ENCODE assay signal across 8 cellular contexts in genomic region chr22:24953294-24954113, GRCh38. TPM values are rescaled to one million over a fixed set of nuclear protein-coding genes. Genes with fewer than 3 reads are reported as not detected.
DNase-seq lines count a peak whose midpoint lies in the region; ATAC-seq, FAIRE-seq and TF ChIP-seq lines count a peak whose summit lies in the region.

No MANE protein-coding gene starts in this region.

- DNase-seq in NCI-H1417 (lab: John Stamatoyannopoulos, UW) = peak in 2 of 3 experiments; percentile 37 to 56
- DNase-seq in NCI-H1417 treated with DMSO at 0.1 percent for 48 hours (lab: John Stamatoyannopoulos, UW) = no peak
- no peak for DNase-seq in astrocyte of the cerebellum (ENCODE audit: low read depth)
- DNase-seq in kidney = peak; percentile 83
- no peak for DNase-seq in stimulated activated naive CD8-positive, alpha-beta T cell treated with anti-CD3 and anti-CD28 coated beads, Interleukin-15, amount 100 ng/mL, for 72 hours
- no peak for DNase-seq in erythroblast (lab: John Stamatoyannopoulos, UW)
- no peak for DNase-seq in NCI-H2196 treated with DMSO at 0.1 percent for 48 hours (lab: John Stamatoyannopoulos, UW; ENCODE audit: unreplicated experiment)
- DNase-seq in NCI-H1694 (lab: John Stamatoyannopoulos, UW) = no peak

- H3K27ac Mint-ChIP-seq in stimulated activated naive CD8-positive, alpha-beta T cell treated with anti-CD3 and anti-CD28 coated beads, Interleukin-15, amount 100 ng/mL, for 72 hours = peak overlapping the region in 1 of 2 donors; percentile 58

- H3K36me3 ChIP-seq in kidney (ENCODE audit: control insufficient read depth in 1 of 2, insufficient read depth in 2 of 2, low read length in 2 of 2) = no peaks in the 10 kb centered on the region

- peaks cover 39% of the 10 kb centered on the region for H3K4me1 Mint-ChIP-seq in stimulated activated naive CD8-positive, alpha-beta T cell treated with anti-CD3 and anti-CD28 coated beads, Interleukin-15, amount 100 ng/mL, for 72 hours

- TF ChIP-seq CTCF in astrocyte of the cerebellum (IDR thresholded peaks at IDR 0.05; ENCODE audit: low read depth, low read length, missing control alignments) (no peak), kidney (IDR thresholded peaks at IDR 0.05; ENCODE audit: borderline replicate concordance, extremely low read depth, insufficient read depth) (no peak)

- peak overlapping the region; percentile 38 to 98 for H3K4me3 Mint-ChIP-seq in stimulated activated naive CD8-positive, alpha-beta T cell treated with anti-CD3 and anti-CD28 coated beads, Interleukin-15, amount 100 ng/mL, for 72 hours

- peaks cover 11 to 19% of the 10 kb centered on the region in 2 donors for H3K4me1 ChIP-seq in kidney (ENCODE audit: control insufficient read depth in 1 of 2, insufficient read depth in 1 of 2, low read depth in 1 of 2, low read length in 2 of 2)

- H3K27ac ChIP-seq in kidney (ENCODE audit: low read depth in 2 of 2, low read length in 2 of 2) = peak overlapping the region; percentile 93

- no peak for ATAC-seq in stimulated activated naive CD8-positive, alpha-beta T cell treated with anti-CD3 and anti-CD28 coated beads, Interleukin-15, amount 100 ng/mL, for 72 hours

- FAIRE-seq in kidney (lab: Jason Lieb, UNC) = no peak

- TF ChIP-seq POLR2A in erythroblast (IDR thresholded peaks at IDR 0.05; ENCODE audit: low read length) = no peak

- in situ Hi-C loops in astrocyte of the cerebellum (cut with HindIII; ENCODE audit: low sequenced_read_pairs) = loop anchor here (5.0 kb wide), 1 partner anchor 84 kb away; no protein-coding TSS in a partner anchor

- peak overlapping the region; percentile 92 to 93 for H3K9ac ChIP-seq in kidney (ENCODE audit: low read length in 2 of 2)

- H3K4me3 ChIP-seq in astrocyte of the cerebellum (ENCODE audit: low read depth, low read length) (peak overlapping the region; percentile 57), kidney (ENCODE audit: low read length in 2 of 2) (peak overlapping the region; percentile 91 to 92)

- intact Hi-C loops in kidney (cut with DNase I) = no loop called here

- H3K9me3 ChIP-seq in kidney (ENCODE audit: control insufficient read depth in 1 of 2, low read length in 2 of 2) = no peaks in the 10 kb centered on the region

- peaks cover 66% of the 10 kb centered on the region for H3K27me3 Mint-ChIP-seq in stimulated activated naive CD8-positive, alpha-beta T cell treated with anti-CD3 and anti-CD28 coated beads, Interleukin-15, amount 100 ng/mL, for 72 hours

- H3K9me3 Mint-ChIP-seq in stimulated activated naive CD8-positive, alpha-beta T cell treated with anti-CD3 and anti-CD28 coated beads, Interleukin-15, amount 100 ng/mL, for 72 hours = no peaks in the 10 kb centered on the region

RNA-seq across cellular contexts. Expression of gene KIAA1671, which starts 1.0 kb away (rescaled TPM):
- total RNA-seq in kidney = 65.2 TPM
- 7.3 TPM for polyA plus RNA-seq in kidney (ENCODE audit: insufficient read depth, low read depth, low replicate concordance)

RNA-seq across cellular contexts. Expression of gene LHFPL7, which starts 7.0 kb away (rescaled TPM):
- not detected for total RNA-seq in kidney
- polyA plus RNA-seq in kidney (ENCODE audit: insufficient read depth, low read depth, low replicate concordance) = not detected

Comparison
In these comparisons a context has a peak if more than half of its experiments do, and no peak if none do; other contexts are left out.
1. DNase-seq: peak in NCI-H1417 (2 of 3) and kidney (single experiment); none in NCI-H1417 treated with DMSO at 0.1 percent for 48 hours (single experiment), astrocyte of the cerebellum (single experiment), stimulated activated naive CD8-positive, alpha-beta T cell treated with anti-CD3 and anti-CD28 coated beads, Interleukin-15, amount 100 ng/mL, for 72 hours (0 of 2), erythroblast (0 of 2), NCI-H2196 treated with DMSO at 0.1 percent for 48 hours (single experiment) and NCI-H1694 (single experiment).